Comparison of ENCODE assay signal across 16 cellular contexts in the genomic region with DNA sequence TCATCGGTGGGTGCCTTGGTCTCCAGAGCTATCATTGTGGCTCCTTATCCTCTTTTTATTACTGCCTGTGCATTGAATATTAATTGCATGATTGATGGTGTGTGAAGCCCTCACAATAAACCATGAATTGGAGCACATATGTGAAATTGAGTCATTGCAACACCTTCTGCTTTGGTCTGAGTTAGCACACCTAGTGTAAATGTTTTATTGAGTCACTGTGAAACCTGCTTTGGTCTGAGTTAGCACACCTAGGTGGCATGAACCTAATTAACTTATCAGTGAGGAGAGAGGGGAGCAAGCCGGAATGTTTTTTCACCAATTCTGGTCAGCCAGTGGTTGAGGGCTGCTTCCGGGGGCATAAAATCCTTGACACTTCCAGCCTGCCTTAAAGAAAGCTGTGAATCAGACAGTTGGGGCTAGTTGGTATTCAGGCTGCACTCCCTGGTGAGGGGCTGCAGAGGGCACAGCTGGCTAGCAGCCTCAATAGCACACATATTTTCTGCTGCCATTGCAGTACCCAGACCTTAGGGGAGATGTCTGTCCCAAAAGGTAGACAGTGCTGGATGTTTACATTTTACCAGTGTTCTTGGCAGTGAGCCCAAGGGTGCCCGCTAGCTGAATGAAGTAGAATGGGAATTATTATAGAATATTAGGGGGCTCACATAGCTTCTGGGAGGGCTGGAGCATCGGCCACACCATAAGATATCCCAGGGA.
DNase-seq lines count a peak whose midpoint lies in the region; ATAC-seq lines count a peak whose summit lies in the region.
"Had no signal": no experiment of that assay in that cellular context is flagged by ENCODE, and none has a peak within 500 bp of the region (broad histone marks: within the 10 kb centered on the region; RNA-seq: fewer than 3 reads in every experiment).

No MANE protein-coding gene starts in this region.

- DNase-seq in NCI-H2196 (lab: John Stamatoyannopoulos, UW; ENCODE audit: unreplicated experiment) (peak; percentile 40), NCI-H2196 treated with DMSO at 0.1 percent for 48 hours (lab: John Stamatoyannopoulos, UW; ENCODE audit: unreplicated experiment) (no peak), NCI-H1417 treated with DMSO at 0.1 percent for 48 hours (lab: John Stamatoyannopoulos, UW) (peak; percentile 43), NCI-H748 treated with DMSO at 0.1 percent for 48 hours (lab: John Stamatoyannopoulos, UW) (peak; percentile 63), left kidney (ENCODE audit: low read depth, low spot score) (peak; percentile 4), SKM-1 treated with dmso at 0.1 percent for 144 hours (lab: John Stamatoyannopoulos, UW; ENCODE audit: unreplicated experiment) (no peak)
- DNase-seq in activated effector memory CD4-positive, alpha-beta T cell treated with Interleukin-2 at 50 U/mL for 16 hours, result no peak
- DNase-seq: activated CD4-positive, alpha-beta T cell treated with anti-CD3 and anti-CD28 coated beads, Interleukin-2, amount 50 U/mL, for 48 hours; activated T-cell treated with anti-CD3 and anti-CD28 coated beads, Interleukin-2, amount 50 U/mL, for 1 hour; islet precursor cell; naive thymus-derived CD8-positive, alpha-beta T cell; stimulated activated CD4-positive, alpha-beta T cell treated with anti-CD3 and anti-CD28 coated beads, Interleukin-2, amount 100 ng/mL, for 48 hours; T-cell had no signal

- ATAC-seq in HG02571 (IDR thresholded peaks at IDR 0.05; ENCODE audit: unreplicated experiment), result no peak
- ATAC-seq: body of pancreas; HCT116; naive thymus-derived CD8-positive, alpha-beta T cell; T-cell had no signal

Comparison
In these comparisons a context has a peak if more than half of its experiments do, and no peak if none do; other contexts are left out.
1. DNase-seq: peak in NCI-H2196 (single experiment), NCI-H1417 treated with DMSO at 0.1 percent for 48 hours (single experiment), NCI-H748 treated with DMSO at 0.1 percent for 48 hours (single experiment) and left kidney (single experiment); none in NCI-H2196 treated with DMSO at 0.1 percent for 48 hours (single experiment), activated effector memory CD4-positive, alpha-beta T cell treated with Interleukin-2 at 50 U/mL for 16 hours (single experiment) and SKM-1 treated with dmso at 0.1 percent for 144 hours (single experiment).